ENCODE assay signal across 11 cellular contexts in genomic region chr18:63368611-63369010, GRCh38. TPM values are rescaled to one million over a fixed set of nuclear protein-coding genes. Genes with fewer than 3 reads are reported as not detected.
A peak's percentile ranks its signal among the peaks of the same experiment; 100 is the strongest.
DNase-seq lines count a peak whose midpoint lies in the region; ATAC-seq and TF ChIP-seq lines count a peak whose summit lies in the region.
"Had no signal": no experiment of that assay in that cellular context is flagged by ENCODE, and none has a peak within 500 bp of the region (broad histone marks: within the 10 kb centered on the region; RNA-seq: fewer than 3 reads in every experiment).

No MANE protein-coding gene starts in this region.

- intact Hi-C loops in CD8-positive, alpha-beta T cell (cut with DNase I, micrococcal nuclease): loop anchor here (5.0 kb wide), 3 partner anchors 34 to 846 kb away; partner anchors contain the start of genes SERPINB8 (in 1 of the 2) and ZCCHC2 (in 1 of the 2)

- no peaks in the 10 kb centered on the region for H3K27me3 ChIP-seq in CD8-positive, alpha-beta T cell (ENCODE audit: insufficient read depth, low read length)
- H3K27me3 ChIP-seq in Loucy (ENCODE audit: insufficient read depth, low read length, poor library complexity, severe bottlenecking): no peaks in the 10 kb centered on the region
- no peaks in the 10 kb centered on the region for H3K27me3 ChIP-seq in neural cell (ENCODE audit: insufficient read depth, low read depth, low read length)
- H3K27me3 ChIP-seq: heart right ventricle had no signal

- no peaks in the 10 kb centered on the region for H3K36me3 ChIP-seq in CD8-positive, alpha-beta T cell (ENCODE audit: insufficient read depth, low read length)
- H3K36me3 ChIP-seq in Loucy (ENCODE audit: insufficient read depth, low read length) (no peaks in the 10 kb centered on the region), neural cell (ENCODE audit: insufficient read depth, low read length) (no peaks in the 10 kb centered on the region)
- H3K36me3 ChIP-seq: heart right ventricle had no signal

- H3K9me3 Mint-ChIP-seq in CD8-positive, alpha-beta T cell: peaks cover 5% of the 10 kb centered on the region

- H3K4me1 Mint-ChIP-seq in CD8-positive, alpha-beta T cell (ENCODE audit: low read depth): peaks cover 38% of the 10 kb centered on the region

- no peak for ATAC-seq in CD8-positive, alpha-beta T cell
- ATAC-seq: activated CD4-positive, CD25-positive, alpha-beta regulatory T cell treated with anti-CD3 and anti-CD28 coated beads, Interleukin-2, amount 50 U/mL, for 24 hours had no signal

- H3K27ac Mint-ChIP-seq in CD8-positive, alpha-beta T cell: peak overlapping the region; percentile 55

- H3F3A ChIP-seq in Loucy (ENCODE audit: low read depth) (no peaks in the 10 kb centered on the region), neural cell (ENCODE audit: insufficient read depth, low read length, poor library complexity, severe bottlenecking) (no peaks in the 10 kb centered on the region)

- DNase-seq in CD8-positive, alpha-beta T cell: no peak
- DNase-seq in choroid plexus epithelial cell (ENCODE audit: low read depth): peak; percentile 22
- no peak for DNase-seq in ecto neural progenitor cell (ENCODE audit: low spot score)
- no peak for DNase-seq in OCI-M1 (lab: John Stamatoyannopoulos, UW)
- DNase-seq in COLO668 (lab: John Stamatoyannopoulos, UW; ENCODE audit: unreplicated experiment): no peak
- DNase-seq in cerebellum (ENCODE audit: low spot score): no peak
- DNase-seq: NCI-H146 had no signal

- no peaks in the 10 kb centered on the region for H3K9me2 ChIP-seq in Loucy (replicated peaks; ENCODE audit: low read depth, low read length)
- H3K9me2 ChIP-seq in neural cell (ENCODE audit: insufficient read depth, low read length): no peaks in the 10 kb centered on the region

- H2AFZ ChIP-seq in Loucy (ENCODE audit: low read length): no peak overlapping the region
- H2AFZ ChIP-seq in neural cell (ENCODE audit: low read depth, low read length): no peak overlapping the region

- H3K79me2 ChIP-seq in Loucy (ENCODE audit: insufficient read depth, low read length) (peaks cover 21% of the 10 kb centered on the region; the same call in 1 of the 2 replicates), neural cell (replicated peaks; ENCODE audit: insufficient read depth, low read length) (peaks cover 10% of the 10 kb centered on the region)

- H3K9me3 ChIP-seq in CD8-positive, alpha-beta T cell (ENCODE audit: low read length): no peaks in the 10 kb centered on the region
- H3K9me3 ChIP-seq in Loucy (ENCODE audit: insufficient read depth, low read depth, low read length) (no peaks in the 10 kb centered on the region), neural cell (ENCODE audit: low read length) (no peaks in the 10 kb centered on the region)

- no peak overlapping the region for H3K4me3 ChIP-seq in CD8-positive, alpha-beta T cell (ENCODE audit: low read depth, low read length)
- H3K4me3 ChIP-seq in Loucy (ENCODE audit: low read length, poor library complexity, severe bottlenecking) (peak overlapping the region; percentile 84), choroid plexus epithelial cell (ENCODE audit: low read depth, low read length) (no peak overlapping the region), neural cell (ENCODE audit: low read length) (peak overlapping the region; percentile 93)

- no peak overlapping the region for H3K9ac ChIP-seq in Loucy (ENCODE audit: low read depth, low read length, poor library complexity, severe bottlenecking)
- H3K9ac ChIP-seq in neural cell (ENCODE audit: low read length): no peak overlapping the region

- H3K27ac ChIP-seq in CD8-positive, alpha-beta T cell (ENCODE audit: low read depth, low read length): no peak overlapping the region
- H3K27ac ChIP-seq in neural cell (ENCODE audit: low read length): no peak overlapping the region

- CTCF ChIA-PET in CD8-positive, alpha-beta T cell (lab: Charles Lee): interaction anchor here (1.8 kb wide), 1 partner anchor 71 kb away, joined by 7 read pairs; no protein-coding TSS in a partner anchor

- no peak for TF ChIP-seq RAD21 in neural cell (conservative IDR thresholded peaks at IDR 0.05)

- H3K4me1 ChIP-seq in CD8-positive, alpha-beta T cell (ENCODE audit: insufficient read depth, low read length): peaks cover 32% of the 10 kb centered on the region
- H3K4me1 ChIP-seq in Loucy (ENCODE audit: insufficient read depth, low read length, poor library complexity, severe bottlenecking): peaks cover 24% of the 10 kb centered on the region

- H3K4me2 ChIP-seq in Loucy (ENCODE audit: low read depth, low read length, poor library complexity, severe bottlenecking): peak overlapping the region; percentile 88
- H3K4me2 ChIP-seq in neural cell (ENCODE audit: low read length): no peak overlapping the region

- TF ChIP-seq EP300 in neural cell (conservative IDR thresholded peaks at IDR 0.05; ENCODE audit: poor library complexity, severe bottlenecking): no peak

- POLR2A ChIA-PET in CD8-positive, alpha-beta T cell (lab: Charles Lee): interaction anchor here (0.6 to 1.6 kb wide), 2 partner anchors 54 to 954 kb away, joined by 3 to 8 read pairs; partner anchors contain the start of gene VPS4B

- no peaks in the 10 kb centered on the region for H3K27me3 Mint-ChIP-seq in CD8-positive, alpha-beta T cell (ENCODE audit: low read depth)

- peak overlapping the region; percentile 89 for H3K4me3 Mint-ChIP-seq in CD8-positive, alpha-beta T cell

- H4K20me1 ChIP-seq in Loucy (ENCODE audit: insufficient read depth, low read length, poor library complexity, severe bottlenecking) (peaks cover 23% of the 10 kb centered on the region), neural cell (ENCODE audit: insufficient read depth) (no peaks in the 10 kb centered on the region)

- TF ChIP-seq CTCF in CD8-positive, alpha-beta T cell (IDR thresholded peaks at IDR 0.05): no peak
- TF ChIP-seq CTCF in Loucy (conservative IDR thresholded peaks at IDR 0.05; ENCODE audit: low read length) (no peak), choroid plexus epithelial cell (conservative IDR thresholded peaks at IDR 0.05; ENCODE audit: low read depth, low read length) (no peak), neural cell (IDR thresholded peaks at IDR 0.05; ENCODE audit: poor library complexity, severe bottlenecking) (no peak)

- peaks cover 7% of the 10 kb centered on the region for H3K36me3 Mint-ChIP-seq in CD8-positive, alpha-beta T cell

TF ChIP-seq in neural cell, 6 proteins besides CTCF, POLR2A, EP300 and RAD21:
- no peak for TF ChIP-seq SMC3 (conservative IDR thresholded peaks at IDR 0.05; ENCODE audit: poor library complexity)
- no peak for TF ChIP-seq TAF1 (IDR thresholded peaks at IDR 0.05; ENCODE audit: low read depth)
- TF ChIP-seq EZH2 (IDR thresholded peaks at IDR 0.05; ENCODE audit: borderline replicate concordance, insufficient read depth, low read length, poor library complexity, severe bottlenecking): no peak
- TF ChIP-seq REST (IDR thresholded peaks at IDR 0.05; ENCODE audit: borderline replicate concordance): no peak
- no peak for TF ChIP-seq MXI1 (conservative IDR thresholded peaks at IDR 0.05; ENCODE audit: poor library complexity, severe bottlenecking)
- no peak for TF ChIP-seq POLR2AphosphoS5 (IDR thresholded peaks at IDR 0.05)

RNA-seq across cellular contexts. Expression of gene KDSR, which starts 1.6 kb away (rescaled TPM):
- 10 to 100 TPM; 12.8 to 13.9 TPM for total RNA-seq in CD8-positive, alpha-beta T cell
- polyA plus RNA-seq in neural cell: 13.6 and 14.7 TPM in 2 replicates
- polyA minus RNA-seq in neural cell: 9.3 and 14.9 TPM in 2 replicates
- 18.9 TPM for total RNA-seq in cerebellum

RNA-seq across cellular contexts. Expression of gene BCL2, which starts 49.0 kb away (rescaled TPM):
- total RNA-seq in CD8-positive, alpha-beta T cell: 10 to 100 TPM; 39.5 to 40.5 TPM
- polyA plus RNA-seq in neural cell: 2.9 and 3.4 TPM in 2 replicates
- polyA minus RNA-seq in neural cell: 10.5 and 11.3 TPM in 2 replicates
- 33.4 TPM for total RNA-seq in cerebellum

RNA-seq across cellular contexts. Expression of gene VPS4B, which starts 53.7 kb away (rescaled TPM):
- 10 to 100 TPM; 58.5 to 76.2 TPM for total RNA-seq in CD8-positive, alpha-beta T cell
- 25.6 and 30.5 TPM in 2 replicates for polyA plus RNA-seq in neural cell
- polyA minus RNA-seq in neural cell: 54.5 and 58.5 TPM in 2 replicates
- 28.0 TPM for total RNA-seq in cerebellum

Comparison
In these comparisons a context has a peak if more than half of its experiments do, and no peak if none do; other contexts are left out.
1. H3K4me3 ChIP-seq: peak in Loucy (single experiment) and neural cell (single experiment); none in CD8-positive, alpha-beta T cell (single experiment) and choroid plexus epithelial cell (single experiment).